In the genomic region with DNA sequence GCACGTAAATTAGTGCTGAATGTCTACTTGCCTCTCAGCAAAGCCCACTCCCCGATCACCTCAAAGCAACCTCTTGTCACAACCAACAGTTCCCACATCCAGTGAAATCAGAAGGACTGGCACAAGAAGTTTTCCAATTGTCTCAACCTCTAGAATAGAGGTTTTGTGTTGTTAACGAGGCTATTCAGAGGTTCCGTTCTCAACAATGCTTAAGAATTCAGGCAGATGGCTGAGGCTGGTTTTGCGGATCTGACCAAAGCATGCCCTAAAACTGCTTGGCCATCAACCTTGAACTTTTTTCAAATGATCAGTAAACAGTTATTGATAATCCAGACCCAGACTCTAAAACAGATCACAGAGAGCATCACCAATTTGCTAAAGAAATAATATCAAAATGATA, we compare ENCODE assay signal across 1 cellular context.
TF ChIP-seq lines count a peak whose summit lies in the region.

No MANE protein-coding gene starts in this region.

TF ChIP-seq in GM23338, 12 proteins besides CTCF, POLR2A, EP300 and RAD21:
- TF ChIP-seq, protein P1, sequence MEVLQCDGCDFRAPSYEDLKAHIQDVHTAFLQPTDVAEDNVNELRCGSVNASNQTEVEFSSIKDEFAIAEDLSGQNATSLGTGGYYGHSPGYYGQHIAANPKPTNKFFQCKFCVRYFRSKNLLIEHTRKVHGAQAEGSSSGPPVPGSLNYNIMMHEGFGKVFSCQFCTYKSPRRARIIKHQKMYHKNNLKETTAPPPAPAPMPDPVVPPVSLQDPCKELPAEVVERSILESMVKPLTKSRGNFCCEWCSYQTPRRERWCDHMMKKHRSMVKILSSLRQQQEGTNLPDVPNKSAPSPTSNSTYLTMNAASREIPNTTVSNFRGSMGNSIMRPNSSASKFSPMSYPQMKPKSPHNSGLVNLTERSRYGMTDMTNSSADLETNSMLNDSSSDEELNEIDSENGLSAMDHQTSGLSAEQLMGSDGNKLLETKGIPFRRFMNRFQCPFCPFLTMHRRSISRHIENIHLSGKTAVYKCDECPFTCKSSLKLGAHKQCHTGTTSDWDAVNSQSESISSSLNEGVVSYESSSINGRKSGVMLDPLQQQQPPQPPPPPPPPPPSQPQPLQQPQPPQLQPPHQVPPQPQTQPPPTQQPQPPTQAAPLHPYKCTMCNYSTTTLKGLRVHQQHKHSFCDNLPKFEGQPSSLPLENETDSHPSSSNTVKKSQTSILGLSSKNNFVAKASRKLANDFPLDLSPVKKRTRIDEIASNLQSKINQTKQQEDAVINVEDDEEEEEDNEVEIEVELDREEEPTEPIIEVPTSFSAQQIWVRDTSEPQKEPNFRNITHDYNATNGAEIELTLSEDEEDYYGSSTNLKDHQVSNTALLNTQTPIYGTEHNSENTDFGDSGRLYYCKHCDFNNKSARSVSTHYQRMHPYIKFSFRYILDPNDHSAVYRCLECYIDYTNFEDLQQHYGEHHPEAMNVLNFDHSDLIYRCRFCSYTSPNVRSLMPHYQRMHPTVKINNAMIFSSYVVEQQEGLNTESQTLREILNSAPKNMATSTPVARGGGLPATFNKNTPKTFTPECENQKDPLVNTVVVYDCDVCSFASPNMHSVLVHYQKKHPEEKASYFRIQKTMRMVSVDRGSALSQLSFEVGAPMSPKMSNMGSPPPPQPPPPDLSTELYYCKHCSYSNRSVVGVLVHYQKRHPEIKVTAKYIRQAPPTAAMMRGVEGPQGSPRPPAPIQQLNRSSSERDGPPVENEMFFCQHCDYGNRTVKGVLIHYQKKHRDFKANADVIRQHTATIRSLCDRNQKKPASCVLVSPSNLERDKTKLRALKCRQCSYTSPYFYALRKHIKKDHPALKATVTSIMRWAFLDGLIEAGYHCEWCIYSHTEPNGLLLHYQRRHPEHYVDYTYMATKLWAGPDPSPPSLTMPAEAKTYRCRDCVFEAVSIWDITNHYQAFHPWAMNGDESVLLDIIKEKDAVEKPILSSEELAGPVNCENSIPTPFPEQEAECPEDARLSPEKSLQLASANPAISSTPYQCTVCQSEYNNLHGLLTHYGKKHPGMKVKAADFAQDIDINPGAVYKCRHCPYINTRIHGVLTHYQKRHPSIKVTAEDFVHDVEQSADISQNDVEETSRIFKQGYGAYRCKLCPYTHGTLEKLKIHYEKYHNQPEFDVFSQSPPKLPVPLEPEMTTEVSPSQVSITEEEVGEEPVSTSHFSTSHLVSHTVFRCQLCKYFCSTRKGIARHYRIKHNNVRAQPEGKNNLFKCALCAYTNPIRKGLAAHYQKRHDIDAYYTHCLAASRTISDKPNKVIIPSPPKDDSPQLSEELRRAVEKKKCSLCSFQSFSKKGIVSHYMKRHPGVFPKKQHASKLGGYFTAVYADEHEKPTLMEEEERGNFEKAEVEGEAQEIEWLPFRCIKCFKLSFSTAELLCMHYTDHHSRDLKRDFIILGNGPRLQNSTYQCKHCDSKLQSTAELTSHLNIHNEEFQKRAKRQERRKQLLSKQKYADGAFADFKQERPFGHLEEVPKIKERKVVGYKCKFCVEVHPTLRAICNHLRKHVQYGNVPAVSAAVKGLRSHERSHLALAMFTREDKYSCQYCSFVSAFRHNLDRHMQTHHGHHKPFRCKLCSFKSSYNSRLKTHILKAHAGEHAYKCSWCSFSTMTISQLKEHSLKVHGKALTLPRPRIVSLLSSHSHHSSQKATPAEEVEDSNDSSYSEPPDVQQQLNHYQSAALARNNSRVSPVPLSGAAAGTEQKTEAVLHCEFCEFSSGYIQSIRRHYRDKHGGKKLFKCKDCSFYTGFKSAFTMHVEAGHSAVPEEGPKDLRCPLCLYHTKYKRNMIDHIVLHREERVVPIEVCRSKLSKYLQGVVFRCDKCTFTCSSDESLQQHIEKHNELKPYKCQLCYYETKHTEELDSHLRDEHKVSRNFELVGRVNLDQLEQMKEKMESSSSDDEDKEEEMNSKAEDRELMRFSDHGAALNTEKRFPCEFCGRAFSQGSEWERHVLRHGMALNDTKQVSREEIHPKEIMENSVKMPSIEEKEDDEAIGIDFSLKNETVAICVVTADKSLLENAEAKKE (CRISPR knock-in tag; IDR thresholded peaks at IDR 0.05), result peak; percentile 79; the same call in 1 of the 2 replicates
- no peak for TF ChIP-seq JUNB (IDR thresholded peaks at IDR 0.05; ENCODE audit: unreplicated experiment)
- no peak for TF ChIP-seq EZH2phosphoT487 (IDR thresholded peaks at IDR 0.05; ENCODE audit: unreplicated experiment)
- no peak for TF ChIP-seq CREB1 (CRISPR knock-in tag; IDR thresholded peaks at IDR 0.05; ENCODE audit: low read depth)
- TF ChIP-seq, protein P2, sequence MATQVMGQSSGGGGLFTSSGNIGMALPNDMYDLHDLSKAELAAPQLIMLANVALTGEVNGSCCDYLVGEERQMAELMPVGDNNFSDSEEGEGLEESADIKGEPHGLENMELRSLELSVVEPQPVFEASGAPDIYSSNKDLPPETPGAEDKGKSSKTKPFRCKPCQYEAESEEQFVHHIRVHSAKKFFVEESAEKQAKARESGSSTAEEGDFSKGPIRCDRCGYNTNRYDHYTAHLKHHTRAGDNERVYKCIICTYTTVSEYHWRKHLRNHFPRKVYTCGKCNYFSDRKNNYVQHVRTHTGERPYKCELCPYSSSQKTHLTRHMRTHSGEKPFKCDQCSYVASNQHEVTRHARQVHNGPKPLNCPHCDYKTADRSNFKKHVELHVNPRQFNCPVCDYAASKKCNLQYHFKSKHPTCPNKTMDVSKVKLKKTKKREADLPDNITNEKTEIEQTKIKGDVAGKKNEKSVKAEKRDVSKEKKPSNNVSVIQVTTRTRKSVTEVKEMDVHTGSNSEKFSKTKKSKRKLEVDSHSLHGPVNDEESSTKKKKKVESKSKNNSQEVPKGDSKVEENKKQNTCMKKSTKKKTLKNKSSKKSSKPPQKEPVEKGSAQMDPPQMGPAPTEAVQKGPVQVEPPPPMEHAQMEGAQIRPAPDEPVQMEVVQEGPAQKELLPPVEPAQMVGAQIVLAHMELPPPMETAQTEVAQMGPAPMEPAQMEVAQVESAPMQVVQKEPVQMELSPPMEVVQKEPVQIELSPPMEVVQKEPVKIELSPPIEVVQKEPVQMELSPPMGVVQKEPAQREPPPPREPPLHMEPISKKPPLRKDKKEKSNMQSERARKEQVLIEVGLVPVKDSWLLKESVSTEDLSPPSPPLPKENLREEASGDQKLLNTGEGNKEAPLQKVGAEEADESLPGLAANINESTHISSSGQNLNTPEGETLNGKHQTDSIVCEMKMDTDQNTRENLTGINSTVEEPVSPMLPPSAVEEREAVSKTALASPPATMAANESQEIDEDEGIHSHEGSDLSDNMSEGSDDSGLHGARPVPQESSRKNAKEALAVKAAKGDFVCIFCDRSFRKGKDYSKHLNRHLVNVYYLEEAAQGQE (IDR thresholded peaks at IDR 0.05; ENCODE audit: unreplicated experiment), result no peak
- TF ChIP-seq, protein P3, sequence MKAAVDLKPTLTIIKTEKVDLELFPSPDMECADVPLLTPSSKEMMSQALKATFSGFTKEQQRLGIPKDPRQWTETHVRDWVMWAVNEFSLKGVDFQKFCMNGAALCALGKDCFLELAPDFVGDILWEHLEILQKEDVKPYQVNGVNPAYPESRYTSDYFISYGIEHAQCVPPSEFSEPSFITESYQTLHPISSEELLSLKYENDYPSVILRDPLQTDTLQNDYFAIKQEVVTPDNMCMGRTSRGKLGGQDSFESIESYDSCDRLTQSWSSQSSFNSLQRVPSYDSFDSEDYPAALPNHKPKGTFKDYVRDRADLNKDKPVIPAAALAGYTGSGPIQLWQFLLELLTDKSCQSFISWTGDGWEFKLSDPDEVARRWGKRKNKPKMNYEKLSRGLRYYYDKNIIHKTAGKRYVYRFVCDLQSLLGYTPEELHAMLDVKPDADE (IDR thresholded peaks at IDR 0.05), result no peak
- peak; percentile 94 for TF ChIP-seq NANOG (IDR thresholded peaks at IDR 0.05; ENCODE audit: borderline replicate concordance)
